ENCODE assay signal across 16 cellular contexts in the genomic region with DNA sequence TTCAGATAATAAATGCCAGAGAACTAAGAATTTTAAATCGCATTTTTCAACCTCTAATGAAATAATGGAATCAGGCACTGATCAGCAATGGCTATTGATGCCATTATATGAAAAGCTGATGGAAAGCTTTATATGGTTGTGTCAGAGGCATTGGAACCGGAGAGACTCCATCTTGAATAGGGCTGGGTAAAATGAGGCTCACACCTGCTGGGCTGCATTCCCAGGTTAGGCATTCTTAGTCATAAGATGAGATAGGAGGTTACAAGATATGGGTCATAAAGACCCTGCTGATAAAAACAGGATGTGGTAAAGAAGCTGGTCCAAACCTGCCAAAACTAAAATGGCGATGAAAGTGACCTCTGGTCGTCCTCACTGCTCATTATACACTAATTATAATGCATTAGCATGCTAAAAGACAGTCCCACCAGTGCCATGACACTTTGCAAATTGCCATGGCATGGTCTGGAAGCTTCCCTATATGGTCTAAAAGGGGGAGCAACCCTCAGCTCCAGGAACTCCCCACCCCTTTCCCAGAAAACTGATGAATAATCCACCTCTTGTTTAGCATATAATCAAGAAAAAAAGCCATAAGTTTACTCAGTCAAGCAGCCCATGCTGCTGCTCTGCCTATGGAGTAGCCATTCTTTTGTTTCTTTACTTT.
"Had no signal": no experiment of that assay in that cellular context is flagged by ENCODE, and none has a peak within 500 bp of the region (broad histone marks: within the 10 kb centered on the region; RNA-seq: fewer than 3 reads in every experiment).

No MANE protein-coding gene starts in this region.

- DNase-seq: activated CD8-positive, alpha-beta memory T cell treated with anti-CD3 and anti-CD28 coated beads, Interleukin-2, amount 50 U/mL, for 48 hours; activated effector memory CD4-positive, alpha-beta T cell treated with Interleukin-2 at 50 U/mL for 16 hours; brain microvascular endothelial cell; cortex of kidney; effector CD4-positive, alpha-beta T cell; esophagus squamous epithelium; hippocampal formation; left ventricle myocardium inferior; natural killer cell; posterior cingulate gyrus; retina; stimulated activated naive CD4-positive, alpha-beta T cell; transverse colon had no signal

- ATAC-seq: activated CD4-positive, CD25-positive, alpha-beta regulatory T cell treated with anti-CD3 and anti-CD28 coated beads, Interleukin-2, amount 50 U/mL, for 24 hours; natural killer cell had no signal

- H3K27me3 Mint-ChIP-seq: activated naive CD4-positive, alpha-beta T cell treated with anti-CD3 and anti-CD28 coated beads, Interleukin-2, amount 50 U/mL, for 24 hours had no signal

- H3K9me3 Mint-ChIP-seq: activated naive CD4-positive, alpha-beta T cell treated with anti-CD3 and anti-CD28 coated beads, Interleukin-2, amount 50 U/mL, for 24 hours; natural killer cell had no signal

- H3K9me3 ChIP-seq: esophagus squamous epithelium, left ventricle myocardium inferior, transverse colon had no signal

- H3K27me3 ChIP-seq: brain microvascular endothelial cell, esophagus squamous epithelium, transverse colon had no signal

- H3K36me3 Mint-ChIP-seq: activated naive CD4-positive, alpha-beta T cell treated with anti-CD3 and anti-CD28 coated beads, Interleukin-2, amount 50 U/mL, for 24 hours; natural killer cell had no signal

- H3K27ac Mint-ChIP-seq: activated naive CD4-positive, alpha-beta T cell treated with anti-CD3 and anti-CD28 coated beads, Interleukin-2, amount 50 U/mL, for 24 hours had no signal

- H3K4me3 ChIP-seq: esophagus squamous epithelium, left ventricle myocardium inferior, SK-N-MC, transverse colon had no signal

- H3K27ac ChIP-seq: brain microvascular endothelial cell, esophagus squamous epithelium, left ventricle myocardium inferior, SK-N-MC, transverse colon had no signal

- H3K4me3 Mint-ChIP-seq: activated naive CD4-positive, alpha-beta T cell treated with anti-CD3 and anti-CD28 coated beads, Interleukin-2, amount 50 U/mL, for 24 hours; natural killer cell had no signal

- H3K36me3 ChIP-seq: brain microvascular endothelial cell, esophagus squamous epithelium, left ventricle myocardium inferior, transverse colon had no signal
